10 cellular contexts compared by ENCODE assay signal in genomic region chr2:173568054-173568453, GRCh38.
DNase-seq lines count a peak whose midpoint lies in the region; FAIRE-seq and TF ChIP-seq lines count a peak whose summit lies in the region.
"Had no signal": no experiment of that assay in that cellular context is flagged by ENCODE, and none has a peak within 500 bp of the region (broad histone marks: within the 10 kb centered on the region; RNA-seq: fewer than 3 reads in every experiment).

No MANE protein-coding gene starts in this region.

- no peak for TF ChIP-seq POLR2A in GM12892 (IDR thresholded peaks at IDR 0.05; ENCODE audit: low read depth, low read length)

- FAIRE-seq in GM12892 (lab: Jason Lieb, UNC), result no peak
- FAIRE-seq: endothelial cell of umbilical vein had no signal

- no peak overlapping the region for H3K4me3 ChIP-seq in cardiac fibroblast (replicated peaks in 1 of 2; ENCODE audit: low read depth in 2 of 2, low read length in 2 of 2)
- H3K4me3 ChIP-seq: BLaER1 treated with 17β-estradiol and CSF1 and Interleukin-3, amounts not matched to agents 10 nM and 100 nM had no signal

- peak; percentile 30 for TF ChIP-seq CTCF in cardiac fibroblast (IDR thresholded peaks at IDR 0.05; ENCODE audit: low read depth, low read length)

- peak; percentile 14 for DNase-seq in NCI-H2196 (lab: John Stamatoyannopoulos, UW; ENCODE audit: unreplicated experiment)
- DNase-seq in NCI-H2196 treated with DMSO at 0.1 percent for 48 hours (lab: John Stamatoyannopoulos, UW; ENCODE audit: unreplicated experiment), result no peak
- DNase-seq in NCI-H146 (lab: John Stamatoyannopoulos, UW), result peak; percentile 2
- peak in 1 of 2 donors; percentile 26 for DNase-seq in cardiac fibroblast (ENCODE audit: low read depth in 2 of 2)
- DNase-seq in renal cortical epithelial cell (ENCODE audit: low read depth), result peak; percentile 49
- no peak for DNase-seq in activated CD4-positive, alpha-beta T cell treated with anti-CD3 and anti-CD28 coated beads for 1 hour
- DNase-seq in GM12892 (ENCODE audit: insufficient read length), result no peak
- no peak for DNase-seq in germinal center (ENCODE audit: low spot score)

Comparison
In these comparisons a context has a peak if more than half of its experiments do, and no peak if none do; other contexts are left out.
1. DNase-seq: peak in NCI-H2196 (single experiment), NCI-H146 (single experiment) and renal cortical epithelial cell (single experiment); none in NCI-H2196 treated with DMSO at 0.1 percent for 48 hours (single experiment), activated CD4-positive, alpha-beta T cell treated with anti-CD3 and anti-CD28 coated beads for 1 hour (single experiment), GM12892 (single experiment) and germinal center (single experiment).